ENCODE assay signal across 27 cellular contexts in the genomic region with DNA sequence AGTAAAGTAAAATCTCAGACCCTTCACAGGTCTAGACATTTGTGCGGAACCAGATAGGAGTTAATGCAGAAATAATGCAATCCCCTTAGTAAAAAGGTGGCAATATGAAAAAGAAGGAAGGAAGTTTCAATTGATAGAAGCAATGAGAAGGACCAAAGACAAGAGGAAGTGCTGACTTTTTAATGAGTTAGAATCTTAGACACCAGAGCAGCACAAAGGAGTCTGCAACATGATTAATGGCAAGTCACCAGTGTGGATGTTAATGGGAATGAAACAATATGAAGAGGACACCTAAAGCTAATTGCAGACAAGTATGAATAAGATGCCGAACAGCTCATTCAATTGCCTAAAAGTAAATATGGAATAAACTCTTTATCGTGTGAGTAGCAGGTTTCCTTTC. TPM values are rescaled to one million over a fixed set of nuclear protein-coding genes. Genes with fewer than 3 reads are reported as not detected.
DNase-seq lines count a peak whose midpoint lies in the region; ATAC-seq, FAIRE-seq and TF ChIP-seq lines count a peak whose summit lies in the region.
"Had no signal": no experiment of that assay in that cellular context is flagged by ENCODE, and none has a peak within 500 bp of the region (broad histone marks: within the 10 kb centered on the region; RNA-seq: fewer than 3 reads in every experiment).

No MANE protein-coding gene starts in this region.

- ATAC-seq in A549 (peak in 1 of 2 experiments; percentile 28; a peak in 2 of 6 replicates), Right ventricle myocardium inferior (no peak)
- ATAC-seq: activated CD4-positive, CD25-positive, alpha-beta regulatory T cell treated with anti-CD3 and anti-CD28 coated beads, Interleukin-2, amount 50 U/mL, for 24 hours; activated CD8-positive, alpha-beta T cell treated with anti-CD3 and anti-CD28 coated beads, Interleukin-2, amount 10 ng/mL, durations not matched to agents 7 days and 5 days; effector memory CD8-positive, alpha-beta T cell had no signal

- no peak for FAIRE-seq in A549 (lab: Jason Lieb, UNC)
- FAIRE-seq: RCC 7860 had no signal

- POLR2A ChIA-PET in A549 (lab: Yijun Ruan, JAX): no interaction called here

- in situ Hi-C loops in ACHN (cut with HindIII; ENCODE audit: low pct_ligation_motif_present, low pct_unique_long_range_greater_than_20kb, low sequenced_read_pairs): no loop called here

- CTCF ChIA-PET in A549 (lab: Yijun Ruan, JAX): interaction anchor here (1.5 kb wide), 2 partner anchors 14 to 18 kb away, joined by 3 to 4 read pairs; no protein-coding TSS in a partner anchor

- peak overlapping the region; percentile 65 for H3K4me2 ChIP-seq in A549
- H3K4me2 ChIP-seq: neural progenitor cell, SK-N-SH had no signal

- TF ChIP-seq EP300 in A549 (IDR thresholded peaks at IDR 0.05): no peak

- TF ChIP-seq CTCF in A549 (IDR thresholded peaks at IDR 0.05) (no peak), VCaP (conservative IDR thresholded peaks at IDR 0.05) (no peak)

- DNase-seq in A549 (ENCODE audit: low read depth in 1 of 2, low spot score in 1 of 2): no peak
- peak; percentile 26 for DNase-seq in GF-D8 (lab: John Stamatoyannopoulos, UW)
- DNase-seq in NOMO-1 (lab: John Stamatoyannopoulos, UW; ENCODE audit: unreplicated experiment in 2 of 2): peak; percentile 65 to 96
- DNase-seq in Right ventricle myocardium inferior (ENCODE audit: missing footprints): no peak
- no peak for DNase-seq in ACHN
- no peak for DNase-seq in activated CD4-positive, alpha-beta T cell treated with anti-CD3 and anti-CD28 coated beads, Interleukin-2, amount 50 U/mL, for 4 hours
- no peak for DNase-seq in NAMALWA (ENCODE audit: low spot score)
- DNase-seq: activated CD8-positive, alpha-beta T cell treated with anti-CD3 and anti-CD28 coated beads, Interleukin-2, amount 10 ng/mL, durations not matched to agents 7 days and 5 days; adrenal gland; brain microvascular endothelial cell; DMS53; effector memory CD8-positive, alpha-beta T cell; GDM1; HFFc6; islet precursor cell; NCI-H1417 treated with DMSO at 0.1 percent for 48 hours; NCI-H2171 treated with DMSO at 0.1 percent for 48 hours; NCI-H748 treated with DMSO at 0.1 percent for 48 hours had no signal

- peaks cover 62% of the 10 kb centered on the region for H3K4me1 ChIP-seq in A549

- no peak overlapping the region for H3K4me3 ChIP-seq in A549
- H3K4me3 ChIP-seq: adrenal gland, lung, neural progenitor cell, prostate gland, suprapubic skin, vagina had no signal

- WGBS in A549 (ENCODE audit: missing lambda C conversion rate): 34% methylated on average over 3 of the region's 3 CpGs

- no peak for TF ChIP-seq RAD21 in A549 (conservative IDR thresholded peaks at IDR 0.05 in 1 of 2, IDR thresholded peaks at IDR 0.05 in 1 of 2)

- intact Hi-C loops in Right ventricle myocardium inferior (cut with DNase I): no loop called here

- H3K27ac ChIP-seq in A549: peak overlapping the region; percentile 42 to 53; a peak in 4 of 6 replicates
- peak overlapping the region; percentile 48 for H3K27ac ChIP-seq in VCaP
- H3K27ac ChIP-seq: adrenal gland, brain microvascular endothelial cell, neural progenitor cell, prostate gland, suprapubic skin, vagina had no signal

- no peak for TF ChIP-seq POLR2A in A549 (IDR thresholded peaks at IDR 0.05; ENCODE audit: low read length)

- peaks cover 9% of the 10 kb centered on the region; the same call in 2 of the 3 replicates for H3K9me3 ChIP-seq in A549
- H3K9me3 ChIP-seq: adrenal gland, prostate gland, SK-N-SH, suprapubic skin, vagina had no signal

TF ChIP-seq in A549, 52 proteins besides CTCF, POLR2A, EP300 and RAD21:
- TF ChIP-seq NR3C1 (IDR thresholded peaks at IDR 0.05): no peak
- TF ChIP-seq, protein P1, sequence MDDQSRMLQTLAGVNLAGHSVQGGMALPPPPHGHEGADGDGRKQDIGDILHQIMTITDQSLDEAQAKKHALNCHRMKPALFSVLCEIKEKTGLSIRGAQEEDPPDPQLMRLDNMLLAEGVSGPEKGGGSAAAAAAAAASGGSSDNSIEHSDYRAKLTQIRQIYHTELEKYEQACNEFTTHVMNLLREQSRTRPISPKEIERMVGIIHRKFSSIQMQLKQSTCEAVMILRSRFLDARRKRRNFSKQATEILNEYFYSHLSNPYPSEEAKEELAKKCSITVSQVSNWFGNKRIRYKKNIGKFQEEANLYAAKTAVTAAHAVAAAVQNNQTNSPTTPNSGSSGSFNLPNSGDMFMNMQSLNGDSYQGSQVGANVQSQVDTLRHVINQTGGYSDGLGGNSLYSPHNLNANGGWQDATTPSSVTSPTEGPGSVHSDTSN (IDR thresholded peaks at IDR 0.05): no peak
- TF ChIP-seq EHMT2 (IDR thresholded peaks at IDR 0.05; ENCODE audit: low read depth): no peak

RNA-seq across cellular contexts. Expression of a gene that starts 50.9 kb away (rescaled TPM):
- polyA plus RNA-seq in A549 (2011; rRNA removed) (25.7 and 32.8 TPM in 2 replicates), A549 (2017; fragmentation: RNase III; extraction: RNeasy Plus Mini Kit Qiagen cat#74134 plus additional on column Dnase treatment) (21.1 to 33.4 TPM (median 30.0 TPM) in 3 replicates)
- polyA plus RNA-seq in A549 (2012; cell fraction: cytosol; rRNA removed): 7.3 and 9.4 TPM in 2 replicates
- polyA plus RNA-seq in A549 (2012; cell fraction: nucleus; rRNA removed): 3.7 and 4.9 TPM in 2 replicates
- polyA minus RNA-seq in A549 (2011; rRNA and poly(A)+ RNA removed): 15.9 and 19.0 TPM in 2 replicates
- 25.2 TPM for total RNA-seq in Right ventricle myocardium inferior

Comparison
In these comparisons a context has a peak if more than half of its experiments do, and no peak if none do; other contexts are left out.
1. DNase-seq: peak in GF-D8 (single experiment) and NOMO-1 (2 of 2); none in A549 (0 of 2), Right ventricle myocardium inferior (single experiment), ACHN (single experiment), activated CD4-positive, alpha-beta T cell treated with anti-CD3 and anti-CD28 coated beads, Interleukin-2, amount 50 U/mL, for 4 hours (0 of 2) and NAMALWA (single experiment).